In the genomic region with DNA sequence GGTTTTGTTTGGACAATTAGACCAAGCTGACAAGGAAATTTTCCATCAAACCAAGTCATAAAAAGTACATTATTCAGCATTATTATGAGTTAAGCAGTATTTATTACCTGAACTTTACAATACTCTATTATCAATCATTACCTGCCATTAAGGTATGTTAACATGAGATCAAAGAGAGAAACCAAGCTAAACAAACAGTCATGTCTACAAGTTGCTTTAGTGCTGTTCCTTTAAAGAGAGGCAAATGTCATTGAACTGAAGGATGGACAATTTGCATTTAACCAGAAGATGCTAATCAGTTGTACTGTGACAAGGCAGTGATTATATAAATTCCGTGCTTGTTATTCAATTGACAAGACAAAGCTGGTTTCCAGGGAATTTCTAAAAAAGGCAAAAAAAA, we compare ENCODE assay signal across 18 cellular contexts.
DNase-seq lines count a peak whose midpoint lies in the region; ATAC-seq, FAIRE-seq and TF ChIP-seq lines count a peak whose summit lies in the region.
"Had no signal": no experiment of that assay in that cellular context is flagged by ENCODE, and none has a peak within 500 bp of the region (broad histone marks: within the 10 kb centered on the region; RNA-seq: fewer than 3 reads in every experiment).

No MANE protein-coding gene starts in this region.

- POLR2A ChIA-PET in HEK293T (lab: Yijun Ruan, JAX) = interaction anchor here (1.4 kb wide), 1 partner anchor 26 kb away, joined by 3 read pairs; no protein-coding TSS in a partner anchor

- FAIRE-seq in small intestine (lab: Jason Lieb, UNC) = peak; percentile 85
- FAIRE-seq: A204.1, GM12891 had no signal

- H3K36me3 ChIP-seq in hepatocyte (replicated peaks; ENCODE audit: insufficient read depth, low read depth) (no peaks in the 10 kb centered on the region), small intestine (ENCODE audit: control insufficient read depth in 2 of 2, insufficient read depth in 2 of 2, low read length in 2 of 2) (no peaks in the 10 kb centered on the region)
- H3K36me3 ChIP-seq: BE2C had no signal

- TF ChIP-seq CTCF in hepatocyte (IDR thresholded peaks at IDR 0.05; ENCODE audit: poor library complexity) = no peak

- no peaks in the 10 kb centered on the region for H3K9me3 ChIP-seq in hepatocyte (ENCODE audit: low read depth)
- no peaks in the 10 kb centered on the region for H3K9me3 ChIP-seq in small intestine (ENCODE audit: control insufficient read depth, low read depth)
- H3K9me3 ChIP-seq: BE2C had no signal

- no peak overlapping the region for H3K4me2 ChIP-seq in hepatocyte

- H2AFZ ChIP-seq in hepatocyte = no peak overlapping the region

- H3K4me1 ChIP-seq in hepatocyte (ENCODE audit: insufficient read depth) (peaks cover 21% of the 10 kb centered on the region), small intestine (ENCODE audit: control insufficient read depth in 2 of 2, insufficient read depth in 1 of 2, low read depth in 1 of 2, low read length in 1 of 2) (no peaks in the 10 kb centered on the region)
- H3K4me1 ChIP-seq: BE2C had no signal

- H3K27ac ChIP-seq in hepatocyte = peak overlapping the region; percentile 39
- H3K27ac ChIP-seq in small intestine (ENCODE audit: low read depth in 1 of 2, low read length in 1 of 2) = no peak overlapping the region

- H3K9me2 ChIP-seq in hepatocyte (replicated peaks; ENCODE audit: insufficient read depth) = no peaks in the 10 kb centered on the region

- ATAC-seq in GM21381 (IDR thresholded peaks at IDR 0.05; ENCODE audit: unreplicated experiment) = no peak
- ATAC-seq: HCT116 had no signal

- WGBS in hepatocyte (ENCODE audit: low lambda C conversion rate, missing lambda C conversion rate) = 33% methylated on average over 1 of the region's 1 CpG
- WGBS in small intestine, 3 donors = 7 to 46% (median 29%) methylated on average over 1 of the region's 1 CpG

- DNase-seq in HEK293T (ENCODE audit: extremely low spot score) (no peak), NCI-H69 (lab: John Stamatoyannopoulos, UW) (peak; percentile 9), hepatocyte (ENCODE audit: low spot score) (peak; percentile 18), small intestine (peak; percentile 77), DMS79 treated with DMSO at 0.1 percent for 48 hours (lab: John Stamatoyannopoulos, UW) (no peak)
- no peak for DNase-seq in stimulated activated CD4-positive, alpha-beta T cell treated with anti-CD3 and anti-CD28 coated beads, Interleukin-2, amount 100 ng/mL, for 24 hours
- DNase-seq: ACHN; BE2C; C1 segment of cervical spinal cord; CD4-positive, CD25-positive, alpha-beta regulatory T cell; DND-41; EL; GOT3; H7 had no signal

- H3K27me3 ChIP-seq in hepatocyte (no peaks in the 10 kb centered on the region), small intestine (ENCODE audit: control insufficient read depth in 2 of 2, insufficient read depth in 2 of 2, low read length in 2 of 2) (no peaks in the 10 kb centered on the region)
- H3K27me3 ChIP-seq: BE2C had no signal

- CTCF ChIA-PET in HEK293T (lab: Yijun Ruan, JAX) = interaction anchor here (0.6 kb wide), 2 partner anchors 367 to 480 kb away, joined by 3 to 5 read pairs; a partner anchor contains a TSS

- H3K79me2 ChIP-seq in hepatocyte = no peaks in the 10 kb centered on the region

- H3K4me3 ChIP-seq in hepatocyte (no peak overlapping the region), small intestine (ENCODE audit: low read depth in 1 of 2, low read length in 2 of 2) (no peak overlapping the region)

- no peaks in the 10 kb centered on the region for H4K20me1 ChIP-seq in hepatocyte (ENCODE audit: insufficient read depth, poor library complexity, severe bottlenecking)

TF ChIP-seq in HEK293T, 16 proteins besides CTCF, POLR2A, EP300 and RAD21:
- TF ChIP-seq LEF1 (IDR thresholded peaks at IDR 0.05; ENCODE audit: borderline replicate concordance) (no peak), ARNT (IDR thresholded peaks at IDR 0.05) (no peak), SUZ12 (IDR thresholded peaks at IDR 0.05) (no peak), CTBP1 (IDR thresholded peaks at IDR 0.05; ENCODE audit: borderline replicate concordance) (no peak), FOXM1 (IDR thresholded peaks at IDR 0.05; ENCODE audit: borderline replicate concordance) (no peak), TARDBP (IDR thresholded peaks at IDR 0.05) (no peak)
- TF ChIP-seq, protein P1, sequence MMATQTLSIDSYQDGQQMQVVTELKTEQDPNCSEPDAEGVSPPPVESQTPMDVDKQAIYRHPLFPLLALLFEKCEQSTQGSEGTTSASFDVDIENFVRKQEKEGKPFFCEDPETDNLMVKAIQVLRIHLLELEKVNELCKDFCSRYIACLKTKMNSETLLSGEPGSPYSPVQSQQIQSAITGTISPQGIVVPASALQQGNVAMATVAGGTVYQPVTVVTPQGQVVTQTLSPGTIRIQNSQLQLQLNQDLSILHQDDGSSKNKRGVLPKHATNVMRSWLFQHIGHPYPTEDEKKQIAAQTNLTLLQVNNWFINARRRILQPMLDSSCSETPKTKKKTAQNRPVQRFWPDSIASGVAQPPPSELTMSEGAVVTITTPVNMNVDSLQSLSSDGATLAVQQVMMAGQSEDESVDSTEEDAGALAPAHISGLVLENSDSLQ (IDR thresholded peaks at IDR 0.05) = peak; percentile 10; the same call in 1 of the 2 replicates

Comparison
In these comparisons a context has a peak if more than half of its experiments do, and no peak if none do; other contexts are left out.
1. DNase-seq: peak in NCI-H69 (single experiment), hepatocyte (single experiment) and small intestine (single experiment); none in HEK293T (single experiment), stimulated activated CD4-positive, alpha-beta T cell treated with anti-CD3 and anti-CD28 coated beads, Interleukin-2, amount 100 ng/mL, for 24 hours (0 of 2) and DMS79 treated with DMSO at 0.1 percent for 48 hours (single experiment).